ENCODE assay signal across 8 cellular contexts in the genomic region with DNA sequence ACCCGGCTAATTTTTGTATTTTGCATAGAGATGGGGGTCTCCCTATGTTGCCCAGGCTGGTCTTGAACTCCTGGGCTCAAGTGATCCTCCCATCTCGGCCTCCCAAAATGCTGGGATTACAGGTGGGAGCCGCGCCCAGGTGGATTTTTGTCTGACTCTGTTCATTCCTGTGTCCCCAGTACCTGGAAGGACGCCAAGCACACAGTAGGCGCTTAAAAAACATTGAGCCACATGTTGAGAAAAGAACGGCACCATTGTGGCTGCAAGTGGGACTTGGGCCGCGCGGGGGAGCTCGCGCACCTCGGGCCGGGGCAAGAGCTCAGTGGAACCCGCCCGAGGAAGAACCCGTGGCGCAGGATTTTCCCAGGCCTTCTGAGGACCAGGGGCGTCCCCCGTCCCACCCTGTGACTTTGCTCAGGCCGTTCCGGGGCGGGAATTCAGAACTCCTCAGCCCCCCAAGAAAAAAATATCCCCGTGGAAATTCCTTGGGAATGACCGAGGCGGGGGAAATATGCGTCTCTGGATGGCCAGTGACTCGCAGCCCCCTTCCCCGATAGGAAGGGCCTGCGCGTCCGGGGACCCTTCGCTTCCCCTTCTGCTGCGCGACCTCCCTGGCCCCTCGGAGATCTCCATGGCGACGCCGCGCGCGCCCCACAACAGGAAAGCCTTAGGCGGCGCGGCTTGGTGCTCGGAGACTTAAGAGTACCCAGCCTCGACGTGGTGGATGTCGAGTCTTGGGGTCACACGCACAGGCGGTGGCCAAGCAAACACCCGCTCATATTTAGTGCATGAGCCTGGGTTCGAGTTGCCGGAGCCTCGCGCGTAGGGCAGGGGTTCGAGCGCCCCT.
A peak's percentile ranks its signal among the peaks of the same experiment; 100 is the strongest.
DNase-seq lines count a peak whose midpoint lies in the region; ATAC-seq and TF ChIP-seq lines count a peak whose summit lies in the region.

No MANE protein-coding gene starts in this region.

- peak; percentile 98 for TF ChIP-seq CTCF in cardiac fibroblast (IDR thresholded peaks at IDR 0.05; ENCODE audit: low read depth, low read length)

- H3K4me3 ChIP-seq in cardiac fibroblast (replicated peaks in 1 of 2; ENCODE audit: low read depth in 2 of 2, low read length in 2 of 2), result peak overlapping the region in 1 of 2 donors; percentile 66

- DNase-seq in CD1c-positive myeloid dendritic cell (ENCODE audit: extremely low spot score), result peak; percentile 94
- peak; percentile 57 for DNase-seq in NCI-H2171 treated with DMSO at 0.1 percent for 48 hours (lab: John Stamatoyannopoulos, UW)
- DNase-seq in activated CD4-positive, CD25-positive, alpha-beta regulatory T cell (lab: John Stamatoyannopoulos, UW), result peak; percentile 66 to 81 (median 79)
- DNase-seq in cardiac fibroblast (ENCODE audit: low read depth in 2 of 2), result peak; percentile 82 to 85
- peak; percentile 87 for DNase-seq in islet precursor cell
- DNase-seq in smooth muscle cell of the brain vasculature (ENCODE audit: low read depth, low spot score), result peak; percentile 56

- ATAC-seq in GM21825 (IDR thresholded peaks at IDR 0.05; ENCODE audit: unreplicated experiment) (peak; percentile 41), GM18858 (IDR thresholded peaks at IDR 0.05; ENCODE audit: unreplicated experiment) (no peak)
